8 cellular contexts compared by ENCODE assay signal in genomic region chr13:30696278-30697176, GRCh38. TPM values are rescaled to one million over a fixed set of nuclear protein-coding genes. Genes with fewer than 3 reads are reported as not detected.
A peak's percentile ranks its signal among the peaks of the same experiment; 100 is the strongest.
DNase-seq lines count a peak whose midpoint lies in the region; ATAC-seq and TF ChIP-seq lines count a peak whose summit lies in the region.

No MANE protein-coding gene starts in this region.

- no peak overlapping the region for H3K9ac ChIP-seq in Karpas-422 (ENCODE audit: low read length)

- H3K27ac ChIP-seq in Karpas-422 (ENCODE audit: low read length): no peak overlapping the region

- ATAC-seq in GM18861 (IDR thresholded peaks at IDR 0.05; ENCODE audit: unreplicated experiment): no peak
- ATAC-seq in HG03097 (IDR thresholded peaks at IDR 0.05; ENCODE audit: low FRiP score, unreplicated experiment): no peak
- ATAC-seq in HG03095 (IDR thresholded peaks at IDR 0.05; ENCODE audit: unreplicated experiment): no peak

- H3K4me1 ChIP-seq in Karpas-422 (ENCODE audit: low read length): peaks cover 16% of the 10 kb centered on the region

- H2AFZ ChIP-seq in Karpas-422 (ENCODE audit: low read length): peak overlapping the region; percentile 37; the same call in 1 of the 2 replicates

- no peaks in the 10 kb centered on the region for H4K20me1 ChIP-seq in Karpas-422 (ENCODE audit: insufficient read depth, low read depth, low read length)

- H3K4me3 ChIP-seq in Karpas-422 (ENCODE audit: low read length): no peak overlapping the region
- H3K4me3 ChIP-seq in astrocyte of the spinal cord (ENCODE audit: low read depth, low read length): no peak overlapping the region

- no peak for TF ChIP-seq CTCF in astrocyte of the spinal cord (IDR thresholded peaks at IDR 0.05; ENCODE audit: low read depth, low read length)

- H3K4me2 ChIP-seq in Karpas-422 (ENCODE audit: low read depth, low read length, poor library complexity, severe bottlenecking): peak overlapping the region; percentile 38

- in situ Hi-C loops in astrocyte of the spinal cord (cut with HindIII; ENCODE audit: low sequenced_read_pairs): no loop called here

- DNase-seq in ELF-1 (ENCODE audit: low read depth, low spot score) (peak; percentile 35), Karpas-422 (no peak), astrocyte of the spinal cord (ENCODE audit: low read depth, low spot score) (peak; percentile 67), mucosa of gallbladder (ENCODE audit: low spot score) (peak; percentile 35), NCI-H446 (lab: John Stamatoyannopoulos, UW) (no peak)

- H3K9me2 ChIP-seq in Karpas-422 (replicated peaks; ENCODE audit: insufficient read depth, low read length): no peaks in the 10 kb centered on the region

- no peaks in the 10 kb centered on the region for H3K27me3 ChIP-seq in Karpas-422 (ENCODE audit: low read length)

- H3K79me2 ChIP-seq in Karpas-422 (ENCODE audit: low read length): no peaks in the 10 kb centered on the region

- H3K36me3 ChIP-seq in Karpas-422 (ENCODE audit: insufficient read depth, low read length): no peaks in the 10 kb centered on the region

- no peaks in the 10 kb centered on the region for H3K9me3 ChIP-seq in Karpas-422 (ENCODE audit: low read length)

RNA-seq across cellular contexts. Expression of gene ALOX5AP, which starts 38.8 kb away (rescaled TPM):
- total RNA-seq in Karpas-422 (2014; rRNA removed; shearing (Covaris generic); ENCODE audit: low replicate concordance): 314 and 512 TPM in 2 replicates
- 50.3 TPM for total RNA-seq in mucosa of gallbladder

Comparison
In these comparisons a context has a peak if more than half of its experiments do, and no peak if none do; other contexts are left out.
1. DNase-seq: peak in ELF-1 (single experiment), astrocyte of the spinal cord (single experiment) and mucosa of gallbladder (single experiment); none in Karpas-422 (single experiment) and NCI-H446 (0 of 2).